In genomic region chr1:45542591-45542990, GRCh38 we compare ENCODE assay signal across 1 cellular context.
A peak's percentile ranks its signal among the peaks of the same experiment; 100 is the strongest.
TF ChIP-seq lines count a peak whose summit lies in the region.

No MANE protein-coding gene starts in this region.

TF ChIP-seq in HepG2, 621 proteins besides CTCF, POLR2A, EP300 and RAD21 (continued from another document and continues in another):
- peak; percentile 62; the same call in 1 of the 2 replicates for TF ChIP-seq THRA (CRISPR knock-in tag; IDR thresholded peaks at IDR 0.05; ENCODE audit: borderline replicate concordance)
- no peak for TF ChIP-seq KLF12 (CRISPR knock-in tag; IDR thresholded peaks at IDR 0.05; ENCODE audit: borderline replicate concordance)
- TF ChIP-seq PITX1 (CRISPR knock-in tag; IDR thresholded peaks at IDR 0.05) = peak; percentile 69
- no peak for TF ChIP-seq TBL1XR1 (IDR thresholded peaks at IDR 0.05; ENCODE audit: borderline replicate concordance, low read length, partially characterized antibody)
- no peak for TF ChIP-seq SETDB1 (CRISPR knock-in tag; IDR thresholded peaks at IDR 0.05; ENCODE audit: borderline replicate concordance)
- TF ChIP-seq SOX5 (CRISPR knock-in tag; IDR thresholded peaks at IDR 0.05; ENCODE audit: borderline replicate concordance) = peak; percentile 56; the same call in 1 of the 2 replicates
- peak; percentile 57; the same call in 1 of the 2 replicates for TF ChIP-seq ZNF280D (CRISPR knock-in tag; IDR thresholded peaks at IDR 0.05)
- TF ChIP-seq FOXK2 (IDR thresholded peaks at IDR 0.05) = no peak
- TF ChIP-seq ZNF792 (CRISPR knock-in tag; IDR thresholded peaks at IDR 0.05) = 0 out of 2 replicates have a peak, but pooled peaks have one; percentile 56
- no peak for TF ChIP-seq ZNF550 (CRISPR knock-in tag; IDR thresholded peaks at IDR 0.05; ENCODE audit: borderline replicate concordance)
- TF ChIP-seq CBX5 (CRISPR knock-in tag; IDR thresholded peaks at IDR 0.05; ENCODE audit: borderline replicate concordance) = peak; percentile 72; the same call in 1 of the 2 replicates
- TF ChIP-seq MIXL1 (CRISPR knock-in tag; IDR thresholded peaks at IDR 0.05) = peak; percentile 37; the same call in 1 of the 2 replicates
- TF ChIP-seq ZNF180 (CRISPR knock-in tag; IDR thresholded peaks at IDR 0.05; ENCODE audit: borderline replicate concordance, low read depth) = no peak
- TF ChIP-seq TSC22D2 (CRISPR knock-in tag; IDR thresholded peaks at IDR 0.05; ENCODE audit: borderline replicate concordance) = no peak
- TF ChIP-seq REL (CRISPR knock-in tag; conservative IDR thresholded peaks at IDR 0.05) = no peak
- TF ChIP-seq HMGXB4 (CRISPR knock-in tag; IDR thresholded peaks at IDR 0.05; ENCODE audit: borderline replicate concordance in 1 of 2, low read depth in 1 of 2) = peak in 1 of 2 experiments; percentile 19; a peak in 1 of 4 replicates
- TF ChIP-seq TFAP4 (IDR thresholded peaks at IDR 0.05; ENCODE audit: borderline replicate concordance, low read depth) = no peak
- 0 out of 2 replicates have a peak, but pooled peaks have one; percentile 42 for TF ChIP-seq ZNF124 (CRISPR knock-in tag; IDR thresholded peaks at IDR 0.05)
- TF ChIP-seq GTF2F1 (IDR thresholded peaks at IDR 0.05; ENCODE audit: low read length) = no peak
- peak; percentile 63; the same call in 1 of the 2 replicates for TF ChIP-seq ATF2 (CRISPR knock-in tag; IDR thresholded peaks at IDR 0.05)
- no peak for TF ChIP-seq ZFP90 (CRISPR knock-in tag; IDR thresholded peaks at IDR 0.05; ENCODE audit: borderline replicate concordance)
- 0 out of 2 replicates have a peak, but pooled peaks have one; percentile 29 for TF ChIP-seq ZBTB21 (CRISPR knock-in tag; IDR thresholded peaks at IDR 0.05)
- TF ChIP-seq ZBTB25 (CRISPR knock-in tag; IDR thresholded peaks at IDR 0.05) = peak; percentile 50; the same call in 1 of the 2 replicates
- peak in 1 of 2 experiments; percentile 10; a peak in 2 of 4 replicates for TF ChIP-seq NR2F1 (CRISPR knock-in tag; IDR thresholded peaks at IDR 0.05)
- TF ChIP-seq ZSCAN9 (CRISPR knock-in tag; IDR thresholded peaks at IDR 0.05; ENCODE audit: borderline replicate concordance) = no peak
- TF ChIP-seq ZNF580 (CRISPR knock-in tag; IDR thresholded peaks at IDR 0.05; ENCODE audit: borderline replicate concordance, low read depth) = peak; percentile 28; the same call in 1 of the 2 replicates
- TF ChIP-seq HNF4G (IDR thresholded peaks at IDR 0.05; ENCODE audit: borderline replicate concordance, low read depth, low read length) = peak; percentile 99
- TF ChIP-seq HNF4G (CRISPR knock-in tag; IDR thresholded peaks at IDR 0.05; ENCODE audit: borderline replicate concordance, low read depth) = peak; percentile 91
- peak; percentile 62; the same call in 1 of the 2 replicates for TF ChIP-seq ZBTB26 (CRISPR knock-in tag; IDR thresholded peaks at IDR 0.05; ENCODE audit: borderline replicate concordance)
- peak; percentile 81; the same call in 1 of the 2 replicates for TF ChIP-seq KDM1A (CRISPR knock-in tag; IDR thresholded peaks at IDR 0.05)
- no peak for TF ChIP-seq ZNF784 (CRISPR knock-in tag; IDR thresholded peaks at IDR 0.05; ENCODE audit: borderline replicate concordance)
- no peak for TF ChIP-seq KAT7 (CRISPR knock-in tag; IDR thresholded peaks at IDR 0.05; ENCODE audit: borderline replicate concordance)
- TF ChIP-seq ZNF598 (CRISPR knock-in tag; IDR thresholded peaks at IDR 0.05; ENCODE audit: borderline replicate concordance) = no peak
- no peak for TF ChIP-seq ZNF660 (CRISPR knock-in tag; IDR thresholded peaks at IDR 0.05; ENCODE audit: borderline replicate concordance, low read depth)
- TF ChIP-seq DNMT1 (CRISPR knock-in tag; IDR thresholded peaks at IDR 0.05) = no peak
- TF ChIP-seq ETV5 (CRISPR knock-in tag; IDR thresholded peaks at IDR 0.05; ENCODE audit: borderline replicate concordance) = peak; percentile 75; the same call in 1 of the 2 replicates
- peak; percentile 60; the same call in 1 of the 2 replicates for TF ChIP-seq PPARG (CRISPR knock-in tag; conservative IDR thresholded peaks at IDR 0.05)
- TF ChIP-seq TFE3 (CRISPR knock-in tag; IDR thresholded peaks at IDR 0.05) = peak; percentile 96
- peak; percentile 60 for TF ChIP-seq NR2C2 (CRISPR knock-in tag; IDR thresholded peaks at IDR 0.05; ENCODE audit: borderline replicate concordance)
- TF ChIP-seq ZBTB1 (CRISPR knock-in tag; IDR thresholded peaks at IDR 0.05; ENCODE audit: borderline replicate concordance) = no peak
- no peak for TF ChIP-seq SYNCRIP (IDR thresholded peaks at IDR 0.05; ENCODE audit: insufficient read depth, low read depth, low read length)
- TF ChIP-seq HOXA3 (CRISPR knock-in tag; IDR thresholded peaks at IDR 0.05) = peak; percentile 82
- TF ChIP-seq CEBPG (CRISPR knock-in tag; IDR thresholded peaks at IDR 0.05) = peak; percentile 95
- TF ChIP-seq PAXIP1 (CRISPR knock-in tag; conservative IDR thresholded peaks at IDR 0.05) = peak; percentile 88
- no peak for TF ChIP-seq CBX2 (IDR thresholded peaks at IDR 0.05; ENCODE audit: low read depth, low read length)
- no peak for TF ChIP-seq CBX2 (CRISPR knock-in tag; IDR thresholded peaks at IDR 0.05; ENCODE audit: low read depth)
